In genomic region chr3:138752886-138753285, GRCh38 we compare ENCODE assay signal across 31 cellular contexts.
"Had no signal": no experiment of that assay in that cellular context is flagged by ENCODE, and none has a peak within 500 bp of the region (broad histone marks: within the 10 kb centered on the region; RNA-seq: fewer than 3 reads in every experiment).

No MANE protein-coding gene starts in this region.

- H3K9me3 ChIP-seq: colonic mucosa, gastrocnemius medialis, heart left ventricle had no signal

- H3K27me3 Mint-ChIP-seq: activated B cell treated with CpG ODN at 0.5 μM for 24 hours; activated CD4-positive, alpha-beta memory T cell treated with anti-CD3 and anti-CD28 coated beads, Interleukin-2, amount 10 ng/mL, durations not matched to agents 7 days and 5 days; activated CD4-positive, alpha-beta T cell treated with anti-CD3 and anti-CD28 coated beads, Interleukin-2, amount 10 ng/mL, durations not matched to agents 7 days and 5 days; activated naive CD4-positive, alpha-beta T cell treated with anti-CD3 and anti-CD28 coated beads, Interleukin-2, amount 10 ng/mL, durations not matched to agents 7 days and 5 days; activated naive CD8-positive, alpha-beta T cell treated with anti-CD3 and anti-CD28 coated beads, Interleukin-2, amount 10 ng/mL, durations not matched to agents 7 days and 5 days; activated T-cell treated with anti-CD3 and anti-CD28 coated beads, Interleukin-2, amount 50 U/mL, for 24 hours; T-helper 17 cell had no signal

- H3K27ac ChIP-seq: brain microvascular endothelial cell, colonic mucosa, foreskin keratinocyte, gastrocnemius medialis, heart left ventricle, WERI-Rb-1 had no signal

- H3K27ac Mint-ChIP-seq: activated B cell treated with CpG ODN at 0.5 μM for 24 hours; activated CD4-positive, alpha-beta memory T cell treated with anti-CD3 and anti-CD28 coated beads, Interleukin-2, amount 10 ng/mL, durations not matched to agents 7 days and 5 days; activated CD4-positive, alpha-beta T cell treated with anti-CD3 and anti-CD28 coated beads, Interleukin-2, amount 10 ng/mL, durations not matched to agents 7 days and 5 days; activated naive CD4-positive, alpha-beta T cell treated with anti-CD3 and anti-CD28 coated beads, Interleukin-2, amount 10 ng/mL, durations not matched to agents 7 days and 5 days; activated naive CD4-positive, alpha-beta T cell treated with anti-CD3 and anti-CD28 coated beads, Interleukin-2, amount 50 U/mL, for 72 hours; activated naive CD8-positive, alpha-beta T cell treated with anti-CD3 and anti-CD28 coated beads, Interleukin-2, amount 10 ng/mL, durations not matched to agents 7 days and 5 days; activated T-cell treated with anti-CD3 and anti-CD28 coated beads, Interleukin-2, amount 50 U/mL, for 24 hours; activated T-cell treated with anti-CD3 and anti-CD28 coated beads, Interleukin-2, amount 50 U/mL, for 72 hours; endodermal cell; T-helper 17 cell; T-helper 2 cell treated with Interferon-gamma antibody and Interleukin-4, amounts not matched to agents 5 μg/mL and 100 μg/mL, for 36 hours had no signal

- ATAC-seq: activated CD4-positive, CD25-positive, alpha-beta regulatory T cell treated with anti-CD3 and anti-CD28 coated beads, Interleukin-2, amount 50 U/mL, for 24 hours; activated naive CD4-positive, alpha-beta T cell treated with anti-CD3 and anti-CD28 coated beads, Interleukin-2, amount 50 U/mL, for 72 hours; activated T-cell treated with anti-CD3 and anti-CD28 coated beads, Interleukin-2, amount 50 U/mL, for 72 hours; esophagus mucosa; foreskin keratinocyte; gastrocnemius medialis; heart left ventricle; T-helper 17 cell had no signal

- DNase-seq: activated B cell treated with CpG ODN at 0.5 μM for 24 hours; activated CD4-positive, alpha-beta memory T cell treated with anti-CD3 and anti-CD28 coated beads, Interleukin-2, amount 10 ng/mL, durations not matched to agents 7 days and 5 days; activated CD4-positive, alpha-beta T cell treated with anti-CD3 and anti-CD28 coated beads, Interleukin-2, amount 10 ng/mL, durations not matched to agents 7 days and 5 days; activated CD4-positive, alpha-beta T cell treated with anti-CD3 and anti-CD28 coated beads, Interleukin-2, amount 50 U/mL, for 4 hours; activated CD8-positive, alpha-beta memory T cell treated with anti-CD3 and anti-CD28 coated beads, Interleukin-2, amount 50 U/mL, for 48 hours; activated gamma-delta T cell; activated naive CD4-positive, alpha-beta T cell; activated naive CD4-positive, alpha-beta T cell treated with anti-CD3 and anti-CD28 coated beads, Interleukin-2, amount 10 ng/mL, durations not matched to agents 7 days and 5 days; activated naive CD8-positive, alpha-beta T cell treated with anti-CD3 and anti-CD28 coated beads, Interleukin-2, amount 10 ng/mL, durations not matched to agents 7 days and 5 days; activated T-cell treated with anti-CD3 and anti-CD28 coated beads for 4 hours; activated T-cell treated with anti-CD3 and anti-CD28 coated beads, Interleukin-2, amount 50 U/mL, for 24 hours; activated T-cell treated with anti-CD3 and anti-CD28 coated beads, Interleukin-2, amount 50 U/mL, for 72 hours; amniotic stem cell; anterior cingulate cortex; brain microvascular endothelial cell; caudate nucleus; colonic mucosa; effector CD8-positive, alpha-beta T cell; endodermal cell; foreskin keratinocyte; gastrocnemius medialis; glutamatergic neuron; heart left ventricle; T-helper 1 cell; T-helper 17 cell; T1000; WERI-Rb-1 had no signal

- H3K27me3 ChIP-seq: brain microvascular endothelial cell, colonic mucosa, foreskin keratinocyte, gastrocnemius medialis, heart left ventricle had no signal

- H3K36me3 ChIP-seq: brain microvascular endothelial cell, colonic mucosa had no signal

- H3K4me1 Mint-ChIP-seq: activated B cell treated with CpG ODN at 0.5 μM for 24 hours, endodermal cell had no signal

- H3K9me3 Mint-ChIP-seq: activated B cell treated with CpG ODN at 0.5 μM for 24 hours; activated CD4-positive, alpha-beta memory T cell treated with anti-CD3 and anti-CD28 coated beads, Interleukin-2, amount 10 ng/mL, durations not matched to agents 7 days and 5 days; activated CD4-positive, alpha-beta T cell treated with anti-CD3 and anti-CD28 coated beads, Interleukin-2, amount 10 ng/mL, durations not matched to agents 7 days and 5 days; activated naive CD4-positive, alpha-beta T cell treated with anti-CD3 and anti-CD28 coated beads, Interleukin-2, amount 10 ng/mL, durations not matched to agents 7 days and 5 days; activated naive CD4-positive, alpha-beta T cell treated with anti-CD3 and anti-CD28 coated beads, Interleukin-2, amount 50 U/mL, for 72 hours; activated naive CD8-positive, alpha-beta T cell treated with anti-CD3 and anti-CD28 coated beads, Interleukin-2, amount 10 ng/mL, durations not matched to agents 7 days and 5 days; activated T-cell treated with anti-CD3 and anti-CD28 coated beads, Interleukin-2, amount 50 U/mL, for 24 hours; activated T-cell treated with anti-CD3 and anti-CD28 coated beads, Interleukin-2, amount 50 U/mL, for 72 hours; T-helper 2 cell treated with Interferon-gamma antibody and Interleukin-4, amounts not matched to agents 5 μg/mL and 100 μg/mL, for 36 hours had no signal

- H3K4me1 ChIP-seq: colonic mucosa, foreskin keratinocyte, gastrocnemius medialis, heart left ventricle had no signal

- H3K4me3 ChIP-seq: colonic mucosa, gastrocnemius medialis, heart left ventricle had no signal

- H3K4me3 Mint-ChIP-seq: activated B cell treated with CpG ODN at 0.5 μM for 24 hours; activated CD4-positive, alpha-beta memory T cell treated with anti-CD3 and anti-CD28 coated beads, Interleukin-2, amount 10 ng/mL, durations not matched to agents 7 days and 5 days; activated CD4-positive, alpha-beta T cell treated with anti-CD3 and anti-CD28 coated beads, Interleukin-2, amount 10 ng/mL, durations not matched to agents 7 days and 5 days; activated naive CD4-positive, alpha-beta T cell treated with anti-CD3 and anti-CD28 coated beads, Interleukin-2, amount 10 ng/mL, durations not matched to agents 7 days and 5 days; activated naive CD8-positive, alpha-beta T cell treated with anti-CD3 and anti-CD28 coated beads, Interleukin-2, amount 10 ng/mL, durations not matched to agents 7 days and 5 days; activated T-cell treated with anti-CD3 and anti-CD28 coated beads, Interleukin-2, amount 50 U/mL, for 24 hours; activated T-cell treated with anti-CD3 and anti-CD28 coated beads, Interleukin-2, amount 50 U/mL, for 72 hours; endodermal cell; T-helper 17 cell; T-helper 2 cell treated with Interferon-gamma antibody and Interleukin-4, amounts not matched to agents 5 μg/mL and 100 μg/mL, for 36 hours had no signal
